Comparison of ENCODE assay signal across 1 cellular context in genomic region chr7:1897861-1898627, GRCh38.
TF ChIP-seq lines count a peak whose summit lies in the region.

No MANE protein-coding gene starts in this region.

TF ChIP-seq in GM23338, 12 proteins besides CTCF, POLR2A, EP300 and RAD21:
- TF ChIP-seq ZNF462 (CRISPR knock-in tag; IDR thresholded peaks at IDR 0.05) (no peak), JUNB (IDR thresholded peaks at IDR 0.05; ENCODE audit: unreplicated experiment) (no peak), ZNF114 (CRISPR knock-in tag; IDR thresholded peaks at IDR 0.05) (no peak), NANOG (IDR thresholded peaks at IDR 0.05; ENCODE audit: borderline replicate concordance) (no peak), POLR2AphosphoS5 (IDR thresholded peaks at IDR 0.05; ENCODE audit: low read depth) (no peak), ETS1 (IDR thresholded peaks at IDR 0.05) (no peak), EZH2 (IDR thresholded peaks at IDR 0.05; ENCODE audit: low read depth, unreplicated experiment) (no peak), CREB1 (CRISPR knock-in tag; IDR thresholded peaks at IDR 0.05; ENCODE audit: low read depth) (no peak), STAT1 (IDR thresholded peaks at IDR 0.05; ENCODE audit: unreplicated experiment) (no peak), ZNF331 (CRISPR knock-in tag; IDR thresholded peaks at IDR 0.05; ENCODE audit: low read depth) (no peak), EZH2phosphoT487 (IDR thresholded peaks at IDR 0.05; ENCODE audit: unreplicated experiment) (no peak)
- TF ChIP-seq, protein P1, sequence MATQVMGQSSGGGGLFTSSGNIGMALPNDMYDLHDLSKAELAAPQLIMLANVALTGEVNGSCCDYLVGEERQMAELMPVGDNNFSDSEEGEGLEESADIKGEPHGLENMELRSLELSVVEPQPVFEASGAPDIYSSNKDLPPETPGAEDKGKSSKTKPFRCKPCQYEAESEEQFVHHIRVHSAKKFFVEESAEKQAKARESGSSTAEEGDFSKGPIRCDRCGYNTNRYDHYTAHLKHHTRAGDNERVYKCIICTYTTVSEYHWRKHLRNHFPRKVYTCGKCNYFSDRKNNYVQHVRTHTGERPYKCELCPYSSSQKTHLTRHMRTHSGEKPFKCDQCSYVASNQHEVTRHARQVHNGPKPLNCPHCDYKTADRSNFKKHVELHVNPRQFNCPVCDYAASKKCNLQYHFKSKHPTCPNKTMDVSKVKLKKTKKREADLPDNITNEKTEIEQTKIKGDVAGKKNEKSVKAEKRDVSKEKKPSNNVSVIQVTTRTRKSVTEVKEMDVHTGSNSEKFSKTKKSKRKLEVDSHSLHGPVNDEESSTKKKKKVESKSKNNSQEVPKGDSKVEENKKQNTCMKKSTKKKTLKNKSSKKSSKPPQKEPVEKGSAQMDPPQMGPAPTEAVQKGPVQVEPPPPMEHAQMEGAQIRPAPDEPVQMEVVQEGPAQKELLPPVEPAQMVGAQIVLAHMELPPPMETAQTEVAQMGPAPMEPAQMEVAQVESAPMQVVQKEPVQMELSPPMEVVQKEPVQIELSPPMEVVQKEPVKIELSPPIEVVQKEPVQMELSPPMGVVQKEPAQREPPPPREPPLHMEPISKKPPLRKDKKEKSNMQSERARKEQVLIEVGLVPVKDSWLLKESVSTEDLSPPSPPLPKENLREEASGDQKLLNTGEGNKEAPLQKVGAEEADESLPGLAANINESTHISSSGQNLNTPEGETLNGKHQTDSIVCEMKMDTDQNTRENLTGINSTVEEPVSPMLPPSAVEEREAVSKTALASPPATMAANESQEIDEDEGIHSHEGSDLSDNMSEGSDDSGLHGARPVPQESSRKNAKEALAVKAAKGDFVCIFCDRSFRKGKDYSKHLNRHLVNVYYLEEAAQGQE (IDR thresholded peaks at IDR 0.05; ENCODE audit: unreplicated experiment), result no peak
